In the genomic region with DNA sequence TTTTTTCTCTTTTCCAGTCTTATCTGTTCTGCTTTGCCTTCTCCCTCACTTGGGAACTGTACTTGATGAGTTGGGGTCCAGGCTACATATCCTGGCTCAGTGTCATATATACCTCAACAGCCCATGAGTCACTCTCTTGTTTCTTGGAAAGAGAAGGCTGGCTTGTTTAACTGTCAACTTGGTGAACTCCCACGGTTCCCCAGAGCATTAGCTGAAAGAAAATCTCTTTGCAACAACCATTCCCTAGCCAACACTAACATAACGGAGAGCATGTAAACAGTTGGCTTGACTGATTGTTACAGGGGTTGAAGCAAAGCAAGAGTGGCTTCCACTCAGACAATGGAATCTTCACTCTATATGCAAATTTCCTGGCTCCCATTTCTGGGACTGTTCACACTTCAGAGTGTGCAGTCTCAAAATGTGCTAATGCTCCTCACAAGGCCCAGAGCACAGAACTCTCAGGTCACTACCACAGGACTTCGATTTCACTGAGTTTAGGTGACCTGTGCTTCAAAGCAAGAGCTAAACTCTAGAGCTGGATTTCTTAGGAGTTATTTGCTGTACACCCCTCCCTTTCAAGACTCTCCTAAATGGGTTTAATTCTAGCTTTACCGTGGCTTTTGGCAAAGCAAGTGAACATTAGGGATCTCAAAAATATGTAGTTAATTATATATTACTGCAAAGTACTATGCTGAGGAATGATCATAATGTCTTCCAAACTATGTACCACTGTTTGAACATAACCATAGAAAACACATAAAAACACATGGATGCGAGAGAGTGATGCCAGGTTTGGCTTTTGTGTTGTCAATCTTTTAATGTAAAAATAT, we compare ENCODE assay signal across 11 cellular contexts.
A peak's percentile ranks its signal among the peaks of the same experiment; 100 is the strongest.
DNase-seq lines count a peak whose midpoint lies in the region.
"Had no signal": no experiment of that assay in that cellular context is flagged by ENCODE, and none has a peak within 500 bp of the region (broad histone marks: within the 10 kb centered on the region; RNA-seq: fewer than 3 reads in every experiment).

No MANE protein-coding gene starts in this region.

- H3K9me3 Mint-ChIP-seq in T-helper 2 cell treated with Interferon-gamma antibody and Interleukin-4, amounts not matched to agents 5 μg/mL and 100 μg/mL, for 36 hours = peaks cover 3% of the 10 kb centered on the region

- DNase-seq in A172 (ENCODE audit: low spot score) (peak; percentile 35), LHCN-M2 (ENCODE audit: low read depth) (peak; percentile 89), brain pericyte (ENCODE audit: low read depth, low spot score) (peak; percentile 92), kidney tubule cell (ENCODE audit: low spot score) (peak; percentile 9), NCI-H2196 treated with DMSO at 0.1 percent for 48 hours (lab: John Stamatoyannopoulos, UW; ENCODE audit: unreplicated experiment) (no peak)
- DNase-seq in effector CD4-positive, alpha-beta T cell = no peak
- DNase-seq in activated CD4-positive, alpha-beta T cell treated with anti-CD3 and anti-CD28 coated beads for 1 hour = no peak
- no peak for DNase-seq in T-helper 2 cell treated with Interferon-gamma antibody and Interleukin-4, amounts not matched to agents 5 μg/mL and 100 μg/mL, for 36 hours (ENCODE audit: low spot score)
- DNase-seq: activated naive CD4-positive, alpha-beta T cell treated with anti-CD3 and anti-CD28 coated beads for 36 hours; head of caudate nucleus; NCI-H524 had no signal

- no peaks in the 10 kb centered on the region for H3K4me1 Mint-ChIP-seq in T-helper 2 cell treated with Interferon-gamma antibody and Interleukin-4, amounts not matched to agents 5 μg/mL and 100 μg/mL, for 36 hours (ENCODE audit: low read depth)

- H3K27me3 Mint-ChIP-seq in T-helper 2 cell treated with Interferon-gamma antibody and Interleukin-4, amounts not matched to agents 5 μg/mL and 100 μg/mL, for 36 hours (ENCODE audit: low read depth) = no peaks in the 10 kb centered on the region

- H3K27ac Mint-ChIP-seq in T-helper 2 cell treated with Interferon-gamma antibody and Interleukin-4, amounts not matched to agents 5 μg/mL and 100 μg/mL, for 36 hours = no peak overlapping the region
- H3K27ac Mint-ChIP-seq: activated naive CD4-positive, alpha-beta T cell treated with anti-CD3 and anti-CD28 coated beads for 36 hours had no signal

- H3K4me3 Mint-ChIP-seq in T-helper 2 cell treated with Interferon-gamma antibody and Interleukin-4, amounts not matched to agents 5 μg/mL and 100 μg/mL, for 36 hours = no peak overlapping the region
- H3K4me3 Mint-ChIP-seq: activated naive CD4-positive, alpha-beta T cell treated with anti-CD3 and anti-CD28 coated beads for 36 hours had no signal

- no peaks in the 10 kb centered on the region for H3K36me3 Mint-ChIP-seq in T-helper 2 cell treated with Interferon-gamma antibody and Interleukin-4, amounts not matched to agents 5 μg/mL and 100 μg/mL, for 36 hours (ENCODE audit: low read depth)

Comparison
In these comparisons a context has a peak if more than half of its experiments do, and no peak if none do; other contexts are left out.
1. DNase-seq: peak in A172 (single experiment), LHCN-M2 (single experiment), brain pericyte (single experiment) and kidney tubule cell (single experiment); none in NCI-H2196 treated with DMSO at 0.1 percent for 48 hours (single experiment), effector CD4-positive, alpha-beta T cell (single experiment), activated CD4-positive, alpha-beta T cell treated with anti-CD3 and anti-CD28 coated beads for 1 hour (single experiment) and T-helper 2 cell treated with Interferon-gamma antibody and Interleukin-4, amounts not matched to agents 5 μg/mL and 100 μg/mL, for 36 hours (single experiment).